2 cellular contexts compared by ENCODE assay signal in the genomic region with DNA sequence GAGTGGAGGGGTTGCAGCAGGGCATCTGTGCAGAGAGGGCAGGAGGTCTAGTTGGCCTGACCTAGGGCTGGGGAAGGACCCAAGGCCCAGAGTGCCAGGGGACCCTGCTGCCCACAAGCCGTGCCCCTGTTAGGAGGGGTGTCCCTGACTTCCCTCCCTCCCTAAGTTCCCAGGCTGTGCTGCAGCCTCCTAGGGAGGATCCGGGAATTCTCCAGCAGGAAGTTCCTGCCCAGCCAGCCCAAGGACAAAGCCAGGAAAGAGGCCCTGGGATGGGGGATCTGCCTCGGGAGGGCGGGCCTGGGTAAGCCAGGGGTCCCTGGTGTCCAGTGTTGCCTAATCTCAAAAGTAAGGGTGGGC.
TF ChIP-seq lines count a peak whose summit lies in the region.

No MANE protein-coding gene starts in this region.

TF ChIP-seq in H1, 55 proteins besides CTCF, POLR2A, EP300 and RAD21:
- TF ChIP-seq TBP (IDR thresholded peaks at IDR 0.05; ENCODE audit: low read depth, low read length) (no peak), JUND (IDR thresholded peaks at IDR 0.05; ENCODE audit: low read length) (no peak), KDM1A (IDR thresholded peaks at IDR 0.05; ENCODE audit: borderline replicate concordance, low read length) (no peak), SRF (IDR thresholded peaks at IDR 0.05; ENCODE audit: low read depth, low read length) (no peak), HDAC6 (IDR thresholded peaks at IDR 0.05; ENCODE audit: low read depth, low read length) (no peak), CREB1 (IDR thresholded peaks at IDR 0.05) (no peak), BRCA1 (IDR thresholded peaks at IDR 0.05; ENCODE audit: low read depth, low read length) (no peak), HDAC2 (IDR thresholded peaks at IDR 0.05; ENCODE audit: borderline replicate concordance in 1 of 2, low read depth in 2 of 2, low read length in 2 of 2) (no peak), SIRT6 (IDR thresholded peaks at IDR 0.05; ENCODE audit: low read length) (no peak), SP4 (IDR thresholded peaks at IDR 0.05; ENCODE audit: low read length) (no peak), RBBP5 (IDR thresholded peaks at IDR 0.05; ENCODE audit: borderline replicate concordance, low read depth, low read length) (no peak), NANOG (IDR thresholded peaks at IDR 0.05; ENCODE audit: insufficient read depth, low read depth, low read length, poor library complexity, severe bottlenecking) (no peak), MAFK (IDR thresholded peaks at IDR 0.05; ENCODE audit: low read depth, low read length) (no peak), RFX5 (IDR thresholded peaks at IDR 0.05; ENCODE audit: borderline replicate concordance, low read depth, low read length) (no peak), CTBP2 (IDR thresholded peaks at IDR 0.05; ENCODE audit: borderline replicate concordance, insufficient read depth, insufficient read length, low read length) (no peak), CHD1 (IDR thresholded peaks at IDR 0.05; ENCODE audit: low read depth, low read length) (no peak)
- TF ChIP-seq, protein P1, sequence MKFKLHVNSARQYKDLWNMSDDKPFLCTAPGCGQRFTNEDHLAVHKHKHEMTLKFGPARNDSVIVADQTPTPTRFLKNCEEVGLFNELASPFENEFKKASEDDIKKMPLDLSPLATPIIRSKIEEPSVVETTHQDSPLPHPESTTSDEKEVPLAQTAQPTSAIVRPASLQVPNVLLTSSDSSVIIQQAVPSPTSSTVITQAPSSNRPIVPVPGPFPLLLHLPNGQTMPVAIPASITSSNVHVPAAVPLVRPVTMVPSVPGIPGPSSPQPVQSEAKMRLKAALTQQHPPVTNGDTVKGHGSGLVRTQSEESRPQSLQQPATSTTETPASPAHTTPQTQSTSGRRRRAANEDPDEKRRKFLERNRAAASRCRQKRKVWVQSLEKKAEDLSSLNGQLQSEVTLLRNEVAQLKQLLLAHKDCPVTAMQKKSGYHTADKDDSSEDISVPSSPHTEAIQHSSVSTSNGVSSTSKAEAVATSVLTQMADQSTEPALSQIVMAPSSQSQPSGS (IDR thresholded peaks at IDR 0.05; ENCODE audit: low read length): no peak
- TF ChIP-seq, protein P2, sequence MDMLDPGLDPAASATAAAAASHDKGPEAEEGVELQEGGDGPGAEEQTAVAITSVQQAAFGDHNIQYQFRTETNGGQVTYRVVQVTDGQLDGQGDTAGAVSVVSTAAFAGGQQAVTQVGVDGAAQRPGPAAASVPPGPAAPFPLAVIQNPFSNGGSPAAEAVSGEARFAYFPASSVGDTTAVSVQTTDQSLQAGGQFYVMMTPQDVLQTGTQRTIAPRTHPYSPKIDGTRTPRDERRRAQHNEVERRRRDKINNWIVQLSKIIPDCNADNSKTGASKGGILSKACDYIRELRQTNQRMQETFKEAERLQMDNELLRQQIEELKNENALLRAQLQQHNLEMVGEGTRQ (IDR thresholded peaks at IDR 0.05; ENCODE audit: low read length): no peak
- TF ChIP-seq, protein P3, sequence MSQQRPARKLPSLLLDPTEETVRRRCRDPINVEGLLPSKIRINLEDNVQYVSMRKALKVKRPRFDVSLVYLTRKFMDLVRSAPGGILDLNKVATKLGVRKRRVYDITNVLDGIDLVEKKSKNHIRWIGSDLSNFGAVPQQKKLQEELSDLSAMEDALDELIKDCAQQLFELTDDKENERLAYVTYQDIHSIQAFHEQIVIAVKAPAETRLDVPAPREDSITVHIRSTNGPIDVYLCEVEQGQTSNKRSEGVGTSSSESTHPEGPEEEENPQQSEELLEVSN (IDR thresholded peaks at IDR 0.05): no peak
- TF ChIP-seq, protein P4, sequence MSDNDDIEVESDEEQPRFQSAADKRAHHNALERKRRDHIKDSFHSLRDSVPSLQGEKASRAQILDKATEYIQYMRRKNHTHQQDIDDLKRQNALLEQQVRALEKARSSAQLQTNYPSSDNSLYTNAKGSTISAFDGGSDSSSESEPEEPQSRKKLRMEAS (IDR thresholded peaks at IDR 0.05): no peak
TF ChIP-seq in H1: peak in this region for 0.

TF ChIP-seq in HepG2, 621 proteins besides CTCF, POLR2A, EP300 and RAD21:
- TF ChIP-seq ZNF510 (CRISPR knock-in tag; IDR thresholded peaks at IDR 0.05; ENCODE audit: low read depth) (no peak), ZNF274 (CRISPR knock-in tag; IDR thresholded peaks at IDR 0.05) (peak; percentile 17), ZNF253 (CRISPR knock-in tag; IDR thresholded peaks at IDR 0.05; ENCODE audit: borderline replicate concordance) (0 out of 2 replicates have a peak, but pooled peaks have one; percentile 21), PLRG1 (conservative IDR thresholded peaks at IDR 0.05) (no peak), AGO1 (IDR thresholded peaks at IDR 0.05; ENCODE audit: low read depth, low read length, poor library complexity, severe bottlenecking) (peak; percentile 13), ELF3 (CRISPR knock-in tag; IDR thresholded peaks at IDR 0.05) (peak; percentile 22; the same call in 1 of the 2 replicates), ZNF558 (CRISPR knock-in tag; IDR thresholded peaks at IDR 0.05; ENCODE audit: borderline replicate concordance) (no peak), NONO (IDR thresholded peaks at IDR 0.05) (no peak), NONO (CRISPR knock-in tag; conservative IDR thresholded peaks at IDR 0.05) (0 out of 2 replicates have a peak, but pooled peaks have one; percentile 3), GTF3A (CRISPR knock-in tag; conservative IDR thresholded peaks at IDR 0.05) (no peak), ZBTB21 (CRISPR knock-in tag; IDR thresholded peaks at IDR 0.05) (no peak), ZNF367 (CRISPR knock-in tag; IDR thresholded peaks at IDR 0.05; ENCODE audit: borderline replicate concordance) (no peak), ZFY (CRISPR knock-in tag; IDR thresholded peaks at IDR 0.05) (no peak), IRF2 (CRISPR knock-in tag; IDR thresholded peaks at IDR 0.05) (no peak), ZNF775 (CRISPR knock-in tag; IDR thresholded peaks at IDR 0.05; ENCODE audit: borderline replicate concordance) (no peak)
- TF ChIP-seq, protein P5, sequence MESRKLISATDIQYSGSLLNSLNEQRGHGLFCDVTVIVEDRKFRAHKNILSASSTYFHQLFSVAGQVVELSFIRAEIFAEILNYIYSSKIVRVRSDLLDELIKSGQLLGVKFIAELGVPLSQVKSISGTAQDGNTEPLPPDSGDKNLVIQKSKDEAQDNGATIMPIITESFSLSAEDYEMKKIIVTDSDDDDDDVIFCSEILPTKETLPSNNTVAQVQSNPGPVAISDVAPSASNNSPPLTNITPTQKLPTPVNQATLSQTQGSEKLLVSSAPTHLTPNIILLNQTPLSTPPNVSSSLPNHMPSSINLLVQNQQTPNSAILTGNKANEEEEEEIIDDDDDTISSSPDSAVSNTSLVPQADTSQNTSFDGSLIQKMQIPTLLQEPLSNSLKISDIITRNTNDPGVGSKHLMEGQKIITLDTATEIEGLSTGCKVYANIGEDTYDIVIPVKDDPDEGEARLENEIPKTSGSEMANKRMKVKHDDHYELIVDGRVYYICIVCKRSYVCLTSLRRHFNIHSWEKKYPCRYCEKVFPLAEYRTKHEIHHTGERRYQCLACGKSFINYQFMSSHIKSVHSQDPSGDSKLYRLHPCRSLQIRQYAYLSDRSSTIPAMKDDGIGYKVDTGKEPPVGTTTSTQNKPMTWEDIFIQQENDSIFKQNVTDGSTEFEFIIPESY (CRISPR knock-in tag; IDR thresholded peaks at IDR 0.05): 0 out of 2 replicates have a peak, but pooled peaks have one; percentile 5
- TF ChIP-seq, protein P6, sequence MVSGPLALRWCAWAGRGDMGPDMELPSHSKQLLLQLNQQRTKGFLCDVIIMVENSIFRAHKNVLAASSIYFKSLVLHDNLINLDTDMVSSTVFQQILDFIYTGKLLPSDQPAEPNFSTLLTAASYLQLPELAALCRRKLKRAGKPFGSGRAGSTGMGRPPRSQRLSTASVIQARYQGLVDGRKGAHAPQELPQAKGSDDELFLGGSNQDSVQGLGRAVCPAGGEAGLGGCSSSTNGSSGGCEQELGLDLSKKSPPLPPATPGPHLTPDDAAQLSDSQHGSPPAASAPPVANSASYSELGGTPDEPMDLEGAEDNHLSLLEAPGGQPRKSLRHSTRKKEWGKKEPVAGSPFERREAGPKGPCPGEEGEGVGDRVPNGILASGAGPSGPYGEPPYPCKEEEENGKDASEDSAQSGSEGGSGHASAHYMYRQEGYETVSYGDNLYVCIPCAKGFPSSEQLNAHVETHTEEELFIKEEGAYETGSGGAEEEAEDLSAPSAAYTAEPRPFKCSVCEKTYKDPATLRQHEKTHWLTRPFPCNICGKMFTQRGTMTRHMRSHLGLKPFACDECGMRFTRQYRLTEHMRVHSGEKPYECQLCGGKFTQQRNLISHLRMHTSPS (CRISPR knock-in tag; IDR thresholded peaks at IDR 0.05; ENCODE audit: low read depth): peak; percentile 33; the same call in 1 of the 2 replicates
- TF ChIP-seq, protein P7, sequence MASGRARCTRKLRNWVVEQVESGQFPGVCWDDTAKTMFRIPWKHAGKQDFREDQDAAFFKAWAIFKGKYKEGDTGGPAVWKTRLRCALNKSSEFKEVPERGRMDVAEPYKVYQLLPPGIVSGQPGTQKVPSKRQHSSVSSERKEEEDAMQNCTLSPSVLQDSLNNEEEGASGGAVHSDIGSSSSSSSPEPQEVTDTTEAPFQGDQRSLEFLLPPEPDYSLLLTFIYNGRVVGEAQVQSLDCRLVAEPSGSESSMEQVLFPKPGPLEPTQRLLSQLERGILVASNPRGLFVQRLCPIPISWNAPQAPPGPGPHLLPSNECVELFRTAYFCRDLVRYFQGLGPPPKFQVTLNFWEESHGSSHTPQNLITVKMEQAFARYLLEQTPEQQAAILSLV (CRISPR knock-in tag; IDR thresholded peaks at IDR 0.05; ENCODE audit: borderline replicate concordance): peak; percentile 38; the same call in 1 of the 2 replicates
